Comparison of ENCODE assay signal across 2 cellular contexts in genomic region chr7:149860821-149861727, GRCh38.
TF ChIP-seq lines count a peak whose summit lies in the region.

No MANE protein-coding gene starts in this region.

TF ChIP-seq in WTC11, 78 proteins besides CTCF, POLR2A, EP300 and RAD21:
- TF ChIP-seq SP1 (CRISPR knock-in tag; conservative IDR thresholded peaks at IDR 0.05) (0 out of 2 replicates have a peak, but pooled peaks have one; percentile 21), PRRX2 (CRISPR knock-in tag; IDR thresholded peaks at IDR 0.05) (no peak), MXD4 (CRISPR knock-in tag; IDR thresholded peaks at IDR 0.05; ENCODE audit: borderline replicate concordance) (no peak), NFE2L1 (CRISPR knock-in tag; IDR thresholded peaks at IDR 0.05) (0 out of 2 replicates have a peak, but pooled peaks have one; percentile 23), KAT7 (CRISPR knock-in tag; IDR thresholded peaks at IDR 0.05; ENCODE audit: borderline replicate concordance) (no peak)
TF ChIP-seq in WTC11: peak in this region for 2.

TF ChIP-seq in HepG2, 621 proteins besides CTCF, POLR2A, EP300 and RAD21:
- 0 out of 2 replicates have a peak, but pooled peaks have one; percentile 37 for TF ChIP-seq REPIN1 (CRISPR knock-in tag; IDR thresholded peaks at IDR 0.05; ENCODE audit: borderline replicate concordance, low read depth)
- peak; percentile 88 for TF ChIP-seq STAG1 (CRISPR knock-in tag; IDR thresholded peaks at IDR 0.05)
- peak; percentile 98 for TF ChIP-seq ZBTB33 (CRISPR knock-in tag; IDR thresholded peaks at IDR 0.05)
- TF ChIP-seq HNRNPL (IDR thresholded peaks at IDR 0.05; ENCODE audit: low read depth, low read length), result peak; percentile 56; the same call in 1 of the 2 replicates
- peak; percentile 33; the same call in 1 of the 2 replicates for TF ChIP-seq ZNF687 (CRISPR knock-in tag; IDR thresholded peaks at IDR 0.05)
- TF ChIP-seq NAIF1 (CRISPR knock-in tag; IDR thresholded peaks at IDR 0.05; ENCODE audit: borderline replicate concordance), result no peak
- TF ChIP-seq SMC3 (IDR thresholded peaks at IDR 0.05; ENCODE audit: low read length), result peak; percentile 13; the same call in 1 of the 2 replicates
- no peak for TF ChIP-seq ZHX2 (IDR thresholded peaks at IDR 0.05; ENCODE audit: low read depth)
- TF ChIP-seq ZHX2 (CRISPR knock-in tag; IDR thresholded peaks at IDR 0.05; ENCODE audit: borderline replicate concordance), result no peak
- peak; percentile 14; the same call in 1 of the 2 replicates for TF ChIP-seq ZFP91 (CRISPR knock-in tag; IDR thresholded peaks at IDR 0.05; ENCODE audit: borderline replicate concordance)
- TF ChIP-seq ZNF768 (CRISPR knock-in tag; IDR thresholded peaks at IDR 0.05), result peak; percentile 19; the same call in 1 of the 2 replicates
- 0 out of 2 replicates have a peak, but pooled peaks have one; percentile 27 for TF ChIP-seq PATZ1 (CRISPR knock-in tag; IDR thresholded peaks at IDR 0.05)
- no peak for TF ChIP-seq ZNF343 (CRISPR knock-in tag; IDR thresholded peaks at IDR 0.05)
- TF ChIP-seq HNRNPLL (IDR thresholded peaks at IDR 0.05; ENCODE audit: low read depth, low read length, poor library complexity, severe bottlenecking), result peak; percentile 35
- TF ChIP-seq BHLHE40 (IDR thresholded peaks at IDR 0.05; ENCODE audit: low read length), result 0 out of 2 replicates have a peak, but pooled peaks have one; percentile 20
